Comparison of ENCODE assay signal across 8 cellular contexts in the genomic region with DNA sequence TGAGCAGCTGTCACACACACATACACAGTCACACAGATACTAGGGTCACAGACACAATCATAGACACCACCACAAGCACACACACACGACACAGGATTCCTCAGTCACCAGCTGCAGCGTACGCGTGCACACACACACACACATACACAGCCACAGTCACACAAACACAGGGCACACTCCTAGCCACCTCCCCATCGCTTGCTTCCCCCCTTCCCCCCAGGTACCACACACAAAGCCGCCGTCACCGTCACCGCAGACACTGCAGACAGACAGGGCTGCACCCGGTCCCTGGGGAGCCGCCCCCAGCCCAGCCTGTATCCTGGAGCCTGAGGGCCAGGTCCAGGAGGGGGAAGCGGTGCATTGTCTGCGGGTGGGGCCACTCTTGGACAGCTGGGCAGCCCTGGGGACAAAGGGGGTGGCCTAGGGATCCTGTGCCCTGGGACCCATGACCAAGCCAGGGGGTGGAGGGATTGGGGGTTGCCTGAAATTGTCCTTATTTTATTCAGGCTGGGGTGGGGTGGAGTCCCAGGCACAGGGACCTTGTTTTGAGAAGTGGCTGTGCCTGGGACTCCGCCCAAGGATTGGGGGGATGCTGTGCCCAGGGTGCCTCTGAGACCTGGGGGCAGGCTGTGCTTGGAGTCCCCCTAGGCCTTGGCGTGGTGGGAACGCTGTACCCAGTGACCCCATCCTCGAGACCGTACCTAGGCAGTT. TPM values are rescaled to one million over a fixed set of nuclear protein-coding genes. Genes with fewer than 3 reads are reported as not detected.
DNase-seq lines count a peak whose midpoint lies in the region; ATAC-seq and TF ChIP-seq lines count a peak whose summit lies in the region.

No MANE protein-coding gene starts in this region.

- H3K27me3 ChIP-seq in OCI-LY3 (ENCODE audit: low read depth, low read length) (no peaks in the 10 kb centered on the region), esophagus (ENCODE audit: control insufficient read depth in 1 of 2, insufficient read depth in 2 of 2, low read length in 2 of 2) (no peaks in the 10 kb centered on the region), ovary (no peaks in the 10 kb centered on the region)

- H2AFZ ChIP-seq in OCI-LY3 (ENCODE audit: low read depth, low read length) = no peak overlapping the region

- no peak for TF ChIP-seq CTCF in OCI-LY3 (IDR thresholded peaks at IDR 0.05; ENCODE audit: low read depth, low read length)
- no peak for TF ChIP-seq CTCF in ovary (IDR thresholded peaks at IDR 0.05)

- no peaks in the 10 kb centered on the region for H3K9me3 ChIP-seq in OCI-LY3 (ENCODE audit: insufficient read depth, low read length)
- H3K9me3 ChIP-seq in esophagus (ENCODE audit: control insufficient read depth in 2 of 2, insufficient read depth in 1 of 2, low read depth in 1 of 2, low read length in 1 of 2) = no peaks in the 10 kb centered on the region
- H3K9me3 ChIP-seq in ovary = no peaks in the 10 kb centered on the region

- H3K4me3 ChIP-seq in GM08714 (ENCODE audit: low read length) (peak overlapping the region; percentile 55; the same call in 1 of the 2 replicates), OCI-LY3 (ENCODE audit: low read length) (peak overlapping the region; percentile 89), esophagus (ENCODE audit: low read depth in 1 of 2, low read length in 2 of 2) (peak overlapping the region; percentile 57 to 64), ovary (peak overlapping the region; percentile 61)

- H3K27ac ChIP-seq in OCI-LY3 (ENCODE audit: low read length) (no peak overlapping the region), esophagus (ENCODE audit: low read depth in 2 of 2, low read length in 1 of 2) (peak overlapping the region; percentile 66 to 79), ovary (peak overlapping the region; percentile 63 to 87)

- peak overlapping the region; percentile 97 for H3K4me2 ChIP-seq in OCI-LY3 (ENCODE audit: low read length)

- 25 to 45% methylated on average over 18 of the region's 18 CpGs for WGBS in esophagus, 2 donors
- WGBS in ovary, 3 donors = 3 to 7% (median 7%) methylated on average over 18 of the region's 18 CpGs

- no peaks in the 10 kb centered on the region for H3K79me2 ChIP-seq in OCI-LY3 (ENCODE audit: low read length)

- ATAC-seq in HG03139 (IDR thresholded peaks at IDR 0.05; ENCODE audit: unreplicated experiment) (no peak), HG02678 (IDR thresholded peaks at IDR 0.05; ENCODE audit: unreplicated experiment) (no peak)

- H3K36me3 ChIP-seq in OCI-LY3 (replicated peaks; ENCODE audit: low read depth, low read length) (peaks cover 6% of the 10 kb centered on the region), esophagus (ENCODE audit: control insufficient read depth in 2 of 2, insufficient read depth in 2 of 2, low read length in 1 of 2) (peaks cover 0 to 18% of the 10 kb centered on the region in 2 donors), ovary (no peaks in the 10 kb centered on the region)

- H3K4me1 ChIP-seq in OCI-LY3 (ENCODE audit: low read length) (peaks cover 15% of the 10 kb centered on the region), esophagus (ENCODE audit: control insufficient read depth in 2 of 2, insufficient read depth in 2 of 2, low read length in 1 of 2) (peaks cover 3 to 29% of the 10 kb centered on the region in 2 donors), ovary (ENCODE audit: insufficient read depth) (peaks cover 15% of the 10 kb centered on the region)

- DNase-seq in ovary (peak; percentile 43 to 65 (median 56)), NCI-H187 treated with DMSO at 0.1 percent for 48 hours (lab: John Stamatoyannopoulos, UW) (no peak), OCI-M2 (lab: John Stamatoyannopoulos, UW; ENCODE audit: unreplicated experiment) (no peak)

- no peaks in the 10 kb centered on the region for H4K20me1 ChIP-seq in OCI-LY3 (ENCODE audit: insufficient read depth, low read length)

- intact Hi-C loops in ovary (cut with DNase I) = no loop called here

- TF ChIP-seq EP300 in ovary (IDR thresholded peaks at IDR 0.05) = no peak

- H3K9ac ChIP-seq in OCI-LY3 (ENCODE audit: low read length) = peak overlapping the region; percentile 52

- TF ChIP-seq POLR2A in ovary (IDR thresholded peaks at IDR 0.05) = no peak

RNA-seq across cellular contexts. Expression of a gene that starts 1.0 kb away (rescaled TPM):
- 10 to 100 TPM in 1 of 2 donors, 1 to 10 TPM in 1; 9.0 to 14.4 TPM for polyA plus RNA-seq in esophagus
- total RNA-seq in ovary = 10 to 100 TPM; 38.7 to 88.9 (median 69.3) TPM
- 10 to 100 TPM in 1 of 2 donors, 1 to 10 TPM in 1; 6.7 to 32.9 TPM for polyA plus RNA-seq in ovary

RNA-seq across cellular contexts. Expression of a gene that starts 27.2 kb away (rescaled TPM):
- 10 to 100 TPM; 18.4 to 27.2 TPM for polyA plus RNA-seq in esophagus
- total RNA-seq in ovary = 10 to 100 TPM; 24.0 to 51.2 (median 42.5) TPM
- 10 to 100 TPM in 1 of 2 donors, 1 to 10 TPM in 1; 8.3 to 41.5 TPM for polyA plus RNA-seq in ovary

RNA-seq across cellular contexts. Expression of a gene that starts 27.4 kb away (rescaled TPM):
- polyA plus RNA-seq in esophagus (100 to 1,000 TPM in 1 of 2 donors, 10 to 100 TPM in 1; 57.4 to 172 TPM), ovary (10 to 100 TPM in 1 of 2 donors, 1 to 10 TPM in 1; 6.5 to 14.3 TPM)
- 100 to 1,000 TPM in 1 of 7 donors, 10 to 100 TPM in 6; 14.2 to 117 (median 22.4) TPM for total RNA-seq in ovary

Comparison
In these comparisons a context has a peak if more than half of its experiments do, and no peak if none do; other contexts are left out.
1. DNase-seq: peak in ovary (5 of 5); none in NCI-H187 treated with DMSO at 0.1 percent for 48 hours (single experiment) and OCI-M2 (single experiment).
2. Peak in every context shown above with its lines, with median percentiles within 50 percentile points of each other: H3K4me3 ChIP-seq.